ENCODE assay signal across 13 cellular contexts in genomic region chr14:31951638-31951964, GRCh38.
"Had no signal": no experiment of that assay in that cellular context is flagged by ENCODE, and none has a peak within 500 bp of the region (broad histone marks: within the 10 kb centered on the region; RNA-seq: fewer than 3 reads in every experiment).

No MANE protein-coding gene starts in this region.

- H3K27ac ChIP-seq: skin epidermis had no signal

- H3K27me3 ChIP-seq: esophagus muscularis mucosa had no signal

- DNase-seq: activated CD4-positive, alpha-beta memory T cell treated with anti-CD3 and anti-CD28 coated beads for 36 hours; activated gamma-delta T cell treated with Interleukin-2 at 50 U/mL for 16 hours; activated naive CD8-positive, alpha-beta T cell treated with anti-CD3 and anti-CD28 coated beads, Interleukin-2, amount 10 ng/mL, durations not matched to agents 7 days and 5 days; activated T-cell treated with anti-CD3 and anti-CD28 coated beads, Interleukin-2, amount 50 U/mL, for 48 hours; anterior cingulate cortex; dorsolateral prefrontal cortex; kidney; mucosa of descending colon; natural killer cell; T-helper 9 cell had no signal

- H3K27me3 Mint-ChIP-seq: activated CD4-positive, alpha-beta memory T cell treated with anti-CD3 and anti-CD28 coated beads for 36 hours; activated naive CD8-positive, alpha-beta T cell treated with anti-CD3 and anti-CD28 coated beads, Interleukin-2, amount 10 ng/mL, durations not matched to agents 7 days and 5 days had no signal

- H3K4me1 Mint-ChIP-seq: activated naive CD8-positive, alpha-beta T cell treated with anti-CD3 and anti-CD28 coated beads, Interleukin-2, amount 10 ng/mL, durations not matched to agents 7 days and 5 days; natural killer cell had no signal

- H3K36me3 ChIP-seq: esophagus muscularis mucosa had no signal

- H3K27ac Mint-ChIP-seq: activated CD4-positive, alpha-beta memory T cell treated with anti-CD3 and anti-CD28 coated beads for 36 hours; activated naive CD8-positive, alpha-beta T cell treated with anti-CD3 and anti-CD28 coated beads, Interleukin-2, amount 10 ng/mL, durations not matched to agents 7 days and 5 days; natural killer cell had no signal

- H3K4me3 ChIP-seq: dorsolateral prefrontal cortex, mucosa of descending colon, skin epidermis had no signal

- H3K9me3 Mint-ChIP-seq: activated CD4-positive, alpha-beta memory T cell treated with anti-CD3 and anti-CD28 coated beads for 36 hours; activated naive CD8-positive, alpha-beta T cell treated with anti-CD3 and anti-CD28 coated beads, Interleukin-2, amount 10 ng/mL, durations not matched to agents 7 days and 5 days had no signal

- H3K9me3 ChIP-seq: esophagus muscularis mucosa, mucosa of descending colon had no signal

- H3K4me3 Mint-ChIP-seq: activated CD4-positive, alpha-beta memory T cell treated with anti-CD3 and anti-CD28 coated beads for 36 hours; activated naive CD8-positive, alpha-beta T cell treated with anti-CD3 and anti-CD28 coated beads, Interleukin-2, amount 10 ng/mL, durations not matched to agents 7 days and 5 days; natural killer cell had no signal

- FAIRE-seq: bronchial epithelial cell, kidney had no signal

- ATAC-seq: natural killer cell had no signal

- H3K36me3 Mint-ChIP-seq: activated CD4-positive, alpha-beta memory T cell treated with anti-CD3 and anti-CD28 coated beads for 36 hours; activated naive CD8-positive, alpha-beta T cell treated with anti-CD3 and anti-CD28 coated beads, Interleukin-2, amount 10 ng/mL, durations not matched to agents 7 days and 5 days; natural killer cell had no signal
